Comparison of ENCODE assay signal across 27 cellular contexts in genomic region chr16:59214455-59214854, GRCh38.
"Had no signal": no experiment of that assay in that cellular context is flagged by ENCODE, and none has a peak within 500 bp of the region (broad histone marks: within the 10 kb centered on the region; RNA-seq: fewer than 3 reads in every experiment).

No MANE protein-coding gene starts in this region.

- H3K4me3 ChIP-seq: ovary, psoas muscle, sigmoid colon, stomach, thoracic aorta, thyroid gland, tibial nerve, upper lobe of left lung, vagina had no signal

- H3K27ac ChIP-seq: neutrophil, ovary, parathyroid adenoma, psoas muscle, sigmoid colon, stomach, thoracic aorta, thyroid gland, tibial nerve, upper lobe of left lung, vagina had no signal

- H3K9ac ChIP-seq: parathyroid adenoma had no signal

- H3K4me1 ChIP-seq: parathyroid adenoma, psoas muscle, vagina had no signal

- H3K27me3 ChIP-seq: neutrophil, ovary, sigmoid colon, stomach, thyroid gland, tibial nerve, upper lobe of left lung, vagina had no signal

- H3K9me3 ChIP-seq: neutrophil, ovary, psoas muscle, sigmoid colon, stomach, thoracic aorta, thyroid gland, tibial nerve, upper lobe of left lung, vagina had no signal

- FAIRE-seq: small intestine, urothelium cell line had no signal

- H2AFZ ChIP-seq: parathyroid adenoma had no signal

- H3K36me3 ChIP-seq: neutrophil, ovary, sigmoid colon, stomach, thoracic aorta, thyroid gland, tibial nerve, upper lobe of left lung, vagina had no signal

- H3K79me2 ChIP-seq: parathyroid adenoma had no signal

- ATAC-seq: naive thymus-derived CD8-positive, alpha-beta T cell; natural killer cell treated with Interleukin-12 subunit alpha and Interleukin-12 subunit beta and Interleukin-15 and Interleukin-18, amount 100 ng/mL, for 72 hours; psoas muscle; right cardiac atrium; stimulated activated effector memory CD8-positive, alpha-beta T cell treated with anti-CD3 and anti-CD28 coated beads, Interleukin-12 subunit alpha, Interleukin-12 subunit beta, amount 100 ng/mL, for 72 hours; stimulated activated naive B cell treated with anti-CD40 and anti-IgM and Interleukin-4, amounts not matched to agents 10 μg/mL and 1 μg/mL and 100 μg/mL, for 72 hours had no signal

- DNase-seq: naive thymus-derived CD8-positive, alpha-beta T cell; nephron progenitor cell; nucleus accumbens; ovary; posterior cingulate gyrus; psoas muscle; right cardiac atrium; sigmoid colon; small intestine; stimulated activated CD4-positive, alpha-beta T cell treated with anti-CD3 and anti-CD28 coated beads, Interleukin-15, amount 100 ng/mL, for 24 hours; stimulated activated CD4-positive, alpha-beta T cell treated with anti-CD3 and anti-CD28 coated beads, Interleukin-2, amount 100 ng/mL, for 24 hours; stimulated activated CD4-positive, alpha-beta T cell treated with anti-CD3 and anti-CD28 coated beads, Interleukin-2, amount 100 ng/mL, for 48 hours; stimulated activated CD4-positive, alpha-beta T cell treated with anti-CD3 and anti-CD28 coated beads, Interleukin-4, amount 100 ng/mL, for 24 hours; stimulated activated naive B cell treated with anti-CD40 and anti-IgM and Interleukin-4, amounts not matched to agents 10 μg/mL and 1 μg/mL and 100 μg/mL, for 72 hours; stimulated activated naive CD4-positive, alpha-beta T cell treated with Interleukin-2 at 50 U/mL for 16 hours; stomach; thyroid gland; trophoblast cell; upper lobe of left lung had no signal
